Comparison of ENCODE assay signal across 21 cellular contexts in genomic region chr15:100200287-100200772, GRCh38.
"Had no signal": no experiment of that assay in that cellular context is flagged by ENCODE, and none has a peak within 500 bp of the region (broad histone marks: within the 10 kb centered on the region; RNA-seq: fewer than 3 reads in every experiment).

No MANE protein-coding gene starts in this region.

- H3K4me3 ChIP-seq: left ventricle myocardium inferior, pancreas, sigmoid colon, thyroid gland, uterus had no signal

- H3K27me3 ChIP-seq: pancreas, sigmoid colon, thyroid gland, uterus had no signal

- H3K27ac ChIP-seq: left ventricle myocardium inferior, neutrophil, sigmoid colon, thyroid gland, WERI-Rb-1 had no signal

- DNase-seq: activated CD4-positive, alpha-beta T cell treated with anti-CD3 and anti-CD28 coated beads, Interleukin-2, amount 50 U/mL, for 4 hours; activated naive CD4-positive, alpha-beta T cell treated with Interleukin-2 at 50 U/mL for 16 hours; activated naive CD8-positive, alpha-beta T cell treated with anti-CD3 and anti-CD28 coated beads, Interleukin-2, amount 10 ng/mL, durations not matched to agents 7 days and 5 days; activated T-cell treated with anti-CD3 and anti-CD28 coated beads, Interleukin-2, amount 50 U/mL, for 1 hour; amygdala; caudate nucleus; erythroblast; foreskin melanocyte; hypothalamus; left ventricle myocardium inferior; naive thymus-derived CD4-positive, alpha-beta T cell; sigmoid colon; stimulated activated naive B cell treated with anti-CD40 and anti-IgM and Interleukin-4, amounts not matched to agents 10 μg/mL and 1 μg/mL and 100 μg/mL, for 72 hours; SW 1271; thyroid gland; uterus; WERI-Rb-1 had no signal

- H3K36me3 ChIP-seq: left ventricle myocardium inferior, neutrophil, pancreas, sigmoid colon, thyroid gland, uterus, WERI-Rb-1 had no signal

- H3K9me3 Mint-ChIP-seq: activated T-helper 2 cell treated with anti-CD3 and anti-CD28 coated beads, Interferon-gamma antibody, Interleukin-2, Interleukin-4, amounts not matched to agents 10 μg/mL and 5 μg/mL and 100 μg/mL, durations not matched to agents 14 hours and 24 hours and 36 hours had no signal

- H3K4me3 Mint-ChIP-seq: activated naive CD8-positive, alpha-beta T cell treated with anti-CD3 and anti-CD28 coated beads, Interleukin-2, amount 10 ng/mL, durations not matched to agents 7 days and 5 days; brain; stimulated activated naive B cell treated with anti-CD40 and anti-IgM and Interleukin-4, amounts not matched to agents 10 μg/mL and 1 μg/mL and 100 μg/mL, for 72 hours had no signal

- H3K4me1 ChIP-seq: left ventricle myocardium inferior, uterus had no signal

- H3K36me3 Mint-ChIP-seq: stimulated activated naive B cell treated with anti-CD40 and anti-IgM and Interleukin-4, amounts not matched to agents 10 μg/mL and 1 μg/mL and 100 μg/mL, for 72 hours had no signal

- H3K9me3 ChIP-seq: left ventricle myocardium inferior, neutrophil, pancreas, sigmoid colon, thyroid gland, uterus had no signal

- H3K27ac Mint-ChIP-seq: activated T-helper 2 cell treated with anti-CD3 and anti-CD28 coated beads, Interferon-gamma antibody, Interleukin-2, Interleukin-4, amounts not matched to agents 10 μg/mL and 5 μg/mL and 100 μg/mL, durations not matched to agents 14 hours and 24 hours and 36 hours; stimulated activated naive B cell treated with anti-CD40 and anti-IgM and Interleukin-4, amounts not matched to agents 10 μg/mL and 1 μg/mL and 100 μg/mL, for 72 hours had no signal

- ATAC-seq: naive thymus-derived CD4-positive, alpha-beta T cell; pancreas; stimulated activated naive B cell treated with anti-CD40 and anti-IgM and Interleukin-4, amounts not matched to agents 10 μg/mL and 1 μg/mL and 100 μg/mL, for 72 hours had no signal
